In the genomic region with DNA sequence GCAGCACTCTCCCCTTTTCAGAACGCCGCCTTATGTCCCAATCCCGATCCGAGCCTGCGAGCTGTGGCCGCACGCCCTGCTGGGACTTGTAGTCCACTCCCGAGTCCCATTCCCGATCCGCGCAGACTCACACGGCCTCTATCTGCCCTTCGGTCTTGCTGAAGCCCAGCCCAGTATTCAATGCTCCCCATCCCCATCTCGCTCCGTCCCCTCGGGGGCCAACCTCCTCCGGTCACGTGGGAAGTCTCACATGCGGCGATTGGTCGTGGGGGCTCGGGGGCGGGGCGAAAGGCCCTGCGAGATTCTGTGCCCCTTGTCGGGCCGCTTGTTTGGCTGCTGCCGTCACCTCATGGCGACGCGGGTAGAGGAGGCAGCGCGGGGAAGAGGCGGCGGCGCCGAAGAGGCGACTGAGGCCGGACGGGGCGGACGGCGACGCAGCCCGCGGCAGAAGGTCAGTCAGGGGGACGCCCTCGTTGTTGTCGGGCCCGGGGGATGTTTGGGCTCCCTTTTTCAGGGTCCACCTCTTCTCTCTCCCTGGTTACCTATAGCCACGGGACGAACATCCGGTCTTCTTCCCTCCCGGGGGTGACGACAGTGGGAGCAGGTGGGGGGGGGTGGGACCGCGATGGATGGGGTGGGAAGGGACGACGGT, we compare ENCODE assay signal across 8 cellular contexts. TPM values are rescaled to one million over a fixed set of nuclear protein-coding genes. Genes with fewer than 3 reads are reported as not detected.
DNase-seq lines count a peak whose midpoint lies in the region; ATAC-seq, FAIRE-seq and TF ChIP-seq lines count a peak whose summit lies in the region.

TXLNG (plus strand) TSS at position 328 of the 652 bp plus-strand sequence; CDS start at position 350, 22 bp downstream.

- peak within 1 kb of the TSS; percentile 78 for H3K4me2 ChIP-seq in trophoblast cell (ENCODE audit: low read length)

- peak within 1 kb of the TSS; percentile 95 for H3K4me3 Mint-ChIP-seq in type B pancreatic cell

- H2BK5ac ChIP-seq in trophoblast cell (ENCODE audit: low read depth, low read length, poor library complexity), result no peak within 1 kb of the TSS

- peak; percentile 99 for ATAC-seq in HG02852 (IDR thresholded peaks at IDR 0.05; ENCODE audit: unreplicated experiment)

- H3K18ac ChIP-seq in trophoblast cell (ENCODE audit: low read length), result no peak within 1 kb of the TSS

- H3K4ac ChIP-seq in trophoblast cell (ENCODE audit: low read depth, low read length), result peak within 1 kb of the TSS; percentile 49

- H3K27me3 ChIP-seq in adrenal gland (no peaks in the 10 kb centered on the region), trophoblast cell (ENCODE audit: insufficient read depth, low read length) (no peaks in the 10 kb centered on the region)

- H3K9me3 Mint-ChIP-seq in type B pancreatic cell, result no peaks in the 10 kb centered on the region

- peak; percentile 100 for FAIRE-seq in GM12892 (lab: Jason Lieb, UNC)

- TF ChIP-seq CTCF in adrenal gland (IDR thresholded peaks at IDR 0.05) (no peak), type B pancreatic cell (conservative IDR thresholded peaks at IDR 0.05) (no peak)

- no peak within 1 kb of the TSS for H2AK5ac ChIP-seq in trophoblast cell (ENCODE audit: low read length)

- H4K91ac ChIP-seq in trophoblast cell (ENCODE audit: low read depth, low read length), result peak within 1 kb of the TSS; percentile 56

- H3K4me3 ChIP-seq in adrenal gland (peak within 1 kb of the TSS in 3 of 4 donors; percentile 33 to 89 (median 65)), trophoblast cell (ENCODE audit: low read depth, low read length) (peak within 1 kb of the TSS; percentile 96)

- peak within 1 kb of the TSS; percentile 66 for H3K14ac ChIP-seq in trophoblast cell (ENCODE audit: low read length)

- peak within 1 kb of the TSS; percentile 78 for H2AFZ ChIP-seq in trophoblast cell (ENCODE audit: insufficient read depth, low read length, poor library complexity)

- H3K36me3 Mint-ChIP-seq in type B pancreatic cell, result peaks cover 4% of the 10 kb centered on the region

- H3K36me3 ChIP-seq in adrenal gland (replicated peaks in 1 of 2), result no peaks in the 10 kb centered on the region
- H3K36me3 ChIP-seq in trophoblast cell (ENCODE audit: control insufficient read depth in 1 of 2, insufficient read depth in 2 of 2, low read length in 2 of 2), result peaks cover 0 to 2% of the 10 kb centered on the region in 2 experiments

- H3K4me1 ChIP-seq in adrenal gland (replicated peaks in 1 of 2), result peaks cover 8 to 28% of the 10 kb centered on the region in 2 donors
- no peaks in the 10 kb centered on the region for H3K4me1 ChIP-seq in trophoblast cell (ENCODE audit: control insufficient read depth in 1 of 2, insufficient read depth in 2 of 2, low read length in 2 of 2)

- DNase-seq in GM12892 (ENCODE audit: insufficient read length) (peak; percentile 89), NCI-H146 (lab: John Stamatoyannopoulos, UW) (peak; percentile 98), T-helper 1 cell (peak; percentile 86 to 99 (median 91)), adrenal gland (peak; percentile 97 to 100 (median 100)), cardiac septum (ENCODE audit: low spot score) (peak; percentile 99), trophoblast cell (peak; percentile 98 to 99), type B pancreatic cell (ENCODE audit: extremely low spot score, unreplicated experiment) (peak; percentile 99)

- H4K8ac ChIP-seq in trophoblast cell (ENCODE audit: low read depth, low read length), result peak within 1 kb of the TSS; percentile 77

- peaks cover 12% of the 10 kb centered on the region for H3K4me1 Mint-ChIP-seq in type B pancreatic cell (ENCODE audit: unreplicated experiment)

- no peaks in the 10 kb centered on the region for H3K27me3 Mint-ChIP-seq in type B pancreatic cell

- no peak within 1 kb of the TSS for H2BK12ac ChIP-seq in trophoblast cell (ENCODE audit: low read length)

- H2BK120ac ChIP-seq in trophoblast cell (ENCODE audit: insufficient read depth, low read length, poor library complexity), result no peak within 1 kb of the TSS

- H3K9me3 ChIP-seq in adrenal gland (replicated peaks in 1 of 3) (no peaks in the 10 kb centered on the region), trophoblast cell (ENCODE audit: insufficient read depth, low read depth, low read length) (no peaks in the 10 kb centered on the region)

- H3K9ac ChIP-seq in trophoblast cell (ENCODE audit: low read length), result peak within 1 kb of the TSS; percentile 53

- H3K27ac ChIP-seq in adrenal gland (peak within 1 kb of the TSS; percentile 60 to 93 (median 87)), trophoblast cell (ENCODE audit: low read depth, low read length) (peak within 1 kb of the TSS; percentile 43)

- intact Hi-C loops in adrenal gland (cut with DNase I) (no loop called here), cardiac septum (cut with DNase I) (loop anchor here (2.0 to 5.0 kb wide), 2 partner anchors 65 to 86 kb away; partner anchors contain the start of gene RBBP7)

- WGBS in adrenal gland, 4 donors, result 0% methylated on average over 9 to 59 of the region's 59 CpGs
- WGBS in trophoblast cell (ENCODE audit: extremely low coverage, insufficient coverage, insufficient read length), result no CpG with 5 or more reads among the region's 59 CpGs

- peak within 1 kb of the TSS; percentile 92 for H3K27ac Mint-ChIP-seq in type B pancreatic cell

- H4K12ac ChIP-seq in trophoblast cell (ENCODE audit: low read depth, low read length), result no peak within 1 kb of the TSS

- H3K23ac ChIP-seq in trophoblast cell (ENCODE audit: low read length), result no peak within 1 kb of the TSS

- H3K79me2 ChIP-seq in trophoblast cell (ENCODE audit: control insufficient read depth, insufficient read depth, low read length, poor library complexity), result peaks cover 2% of the 10 kb centered on the region

- TF ChIP-seq POLR2A in GM12892 (IDR thresholded peaks at IDR 0.05; ENCODE audit: low read depth, low read length) (peak; percentile 94), adrenal gland (IDR thresholded peaks at IDR 0.05) (peak; percentile 88 to 96)

- peaks cover 2% of the 10 kb centered on the region for H3K79me1 ChIP-seq in trophoblast cell (ENCODE audit: low read length)

RNA-seq across cellular contexts. Expression of gene TXLNG, which starts in this region (rescaled TPM):
- polyA plus RNA-seq in GM12892 (2012; ENCODE audit: missing spikeins), result 16.9 TPM
- 10 to 100 TPM; 15.4 to 33.2 (median 20.5) TPM for total RNA-seq in adrenal gland
- polyA plus RNA-seq in adrenal gland, result 10 to 100 TPM; 18.2 to 29.5 (median 27.0) TPM
- total RNA-seq in cardiac septum, result 6.8 TPM
- 14.4 and 14.6 TPM in 2 replicates for polyA plus RNA-seq in trophoblast cell (2013)
- total RNA-seq in type B pancreatic cell (ENCODE audit: low replicate concordance), result 24.5 and 27.3 TPM in 2 replicates

Comparison
In these comparisons a context has a peak if more than half of its experiments do, and no peak if none do; other contexts are left out.
1. Peak in every context shown above with its lines: DNase-seq, ATAC-seq, H3K4me3 ChIP-seq and H3K27ac ChIP-seq.